11 cellular contexts compared by ENCODE assay signal in the genomic region with DNA sequence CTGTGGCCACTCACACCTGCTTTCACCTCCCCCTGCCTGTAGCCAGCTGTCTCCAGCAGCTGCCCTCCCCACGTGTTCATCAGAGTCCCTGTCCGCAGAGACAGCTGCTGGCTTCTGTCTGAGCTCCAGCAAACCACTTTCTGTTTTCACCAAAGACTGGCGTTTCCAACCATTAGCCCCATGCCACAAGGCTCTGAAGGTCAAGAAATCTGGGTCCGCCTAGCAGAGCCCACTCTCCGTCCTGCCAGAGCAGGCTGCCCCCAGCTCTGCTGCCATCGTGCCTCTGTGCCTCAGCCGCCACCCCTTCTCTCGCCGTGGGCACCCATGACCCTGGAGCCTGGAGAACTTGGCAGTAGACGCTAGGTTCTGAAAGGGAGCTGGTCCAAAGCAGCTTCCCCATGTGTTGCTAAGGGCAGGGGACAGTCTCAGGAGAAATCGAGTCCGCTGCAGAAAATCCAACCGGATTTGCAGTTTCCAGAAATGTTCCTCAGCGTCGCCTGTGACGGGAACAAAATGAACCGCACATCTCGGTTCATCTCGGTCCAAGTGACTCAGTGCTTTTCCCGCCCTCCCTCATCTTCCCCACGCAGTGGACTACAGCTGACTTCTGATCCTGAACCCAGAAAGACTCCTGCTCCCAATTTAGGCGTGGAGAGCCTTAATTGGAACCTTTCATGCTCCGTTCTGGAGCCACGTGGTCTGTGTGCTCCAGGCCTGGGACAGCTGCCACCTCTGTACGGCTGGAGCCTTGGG. TPM values are rescaled to one million over a fixed set of nuclear protein-coding genes. Genes with fewer than 3 reads are reported as not detected.
DNase-seq lines count a peak whose midpoint lies in the region; ATAC-seq, FAIRE-seq and TF ChIP-seq lines count a peak whose summit lies in the region.
"Had no signal": no experiment of that assay in that cellular context is flagged by ENCODE, and none has a peak within 500 bp of the region (broad histone marks: within the 10 kb centered on the region; RNA-seq: fewer than 3 reads in every experiment).

No MANE protein-coding gene starts in this region.

- no TSS peak for BruUV-seq in GM12878 (replicated peaks; lab: Mats Ljungman, UMichigan)

- intact Hi-C loops in GM12878 (cut with micrococcal nuclease; ENCODE audit: unreplicated experiment), result no loop called here

- no peak for TF ChIP-seq EP300 in GM12878 (IDR thresholded peaks at IDR 0.05; ENCODE audit: borderline replicate concordance in 1 of 2, control insufficient read depth in 1 of 2, low read depth in 2 of 2, low read length in 2 of 2)

- no peaks in the 10 kb centered on the region for H3K4me1 ChIP-seq in GM12878 (ENCODE audit: control insufficient read depth, insufficient read depth, low read length)

- peaks cover 2 to 4% of the 10 kb centered on the region in 2 experiments; a peak in 3 of 4 replicates for H3K36me3 ChIP-seq in GM12878 (ENCODE audit: control insufficient read depth in 2 of 2, insufficient read depth in 2 of 2, low read length in 1 of 2)

- CTCF ChIA-PET in GM12878 (lab: Yijun Ruan, JAX), result interaction anchor here (0.6 kb wide), 1 partner anchor 50 kb away, joined by 3 read pairs; no protein-coding TSS in a partner anchor

- H2AFZ ChIP-seq in GM12878 (ENCODE audit: control insufficient read depth, low read depth, low read length), result no peak overlapping the region

- H3K4me2 ChIP-seq in GM12878 (ENCODE audit: control insufficient read depth, insufficient read depth), result no peak overlapping the region

- H3K9ac ChIP-seq in GM12878 (ENCODE audit: control insufficient read depth, insufficient read depth, low read length), result no peak overlapping the region

- TF ChIP-seq CTCF in GM12878 (IDR thresholded peaks at IDR 0.05 in 2 of 3, conservative IDR thresholded peaks at IDR 0.05 in 1 of 3; ENCODE audit: control insufficient read depth in 2 of 3, extremely low read depth in 1 of 3, insufficient read depth in 1 of 3, low read depth in 3 of 3, low read length in 3 of 3), result no peak

- SMC1A ChIA-PET in GM12878 (lab: Charles Lee; ENCODE audit: uncharacterized antibody, unreplicated experiment), result no interaction called here

- no peak for FAIRE-seq in GM12878 (lab: Jason Lieb, UNC)

- H3K9me3 ChIP-seq in GM12878 (replicated peaks; ENCODE audit: control insufficient read depth, insufficient read depth, low read length), result no peaks in the 10 kb centered on the region

- H3K4me3 ChIP-seq in GM12878, result no peak overlapping the region

- no peaks in the 10 kb centered on the region for H3K27me3 ChIP-seq in GM12878 (replicated peaks in 1 of 2; ENCODE audit: control insufficient read depth in 2 of 2, insufficient read depth in 2 of 2, low read length in 1 of 2)

- no peak for ATAC-seq in GM12878
- ATAC-seq in left lobe of liver, result peak; percentile 35
- no peak for ATAC-seq in HG03097 (IDR thresholded peaks at IDR 0.05; ENCODE audit: low FRiP score, unreplicated experiment)
- ATAC-seq: stimulated activated memory B cell treated with anti-CD40 and anti-IgM and Interleukin-4, amounts not matched to agents 10 μg/mL and 1 μg/mL and 100 μg/mL, for 72 hours had no signal

- no peaks in the 10 kb centered on the region for H3K79me2 ChIP-seq in GM12878 (ENCODE audit: control insufficient read depth, insufficient read depth, low read length)

- RAD21 ChIA-PET in GM12878 (lab: Charles Lee; ENCODE audit: unreplicated experiment), result no interaction called here

- in situ Hi-C loops in GM12878 (cut with MboI), result no loop called here

- H3K27ac ChIP-seq in GM12878 (ENCODE audit: control insufficient read depth, insufficient read depth) (no peak overlapping the region), temporal lobe (ENCODE audit: low read depth, low read length) (peak overlapping the region; percentile 28)

- H4K20me1 ChIP-seq in GM12878 (ENCODE audit: control insufficient read depth, insufficient read depth), result no peaks in the 10 kb centered on the region

- POLR2A ChIA-PET in GM12878 (lab: Charles Lee), result no interaction called here

- WGBS in GM12878 (ENCODE audit: insufficient coverage, insufficient replicate concordance, low lambda C conversion rate, missing lambda C conversion rate), result 89% methylated on average over 25 of the region's 25 CpGs

- no peak for TF ChIP-seq POLR2A in GM12878 (IDR thresholded peaks at IDR 0.05; ENCODE audit: low read depth, low read length)

- TF ChIP-seq RAD21 in GM12878 (IDR thresholded peaks at IDR 0.05; ENCODE audit: insufficient read depth, low read depth, low read length), result no peak

- DNase-seq in NCI-H1417 treated with DMSO at 0.1 percent for 48 hours (lab: John Stamatoyannopoulos, UW) (peak; percentile 56), GM12878 (ENCODE audit: low read depth, low spot score) (no peak), left lobe of liver (ENCODE audit: low spot score) (peak; percentile 63), middle frontal gyrus (ENCODE audit: extremely low spot score, low spot score) (no peak), ecto neural progenitor cell (ENCODE audit: low spot score) (no peak)
- no peak for DNase-seq in activated CD4-positive, alpha-beta T cell treated with anti-CD3 and anti-CD28 coated beads for 4 hours
- DNase-seq: naive B cell, T-helper 9 cell had no signal

TF ChIP-seq in GM12878, 131 proteins besides CTCF, POLR2A, EP300 and RAD21:
- TF ChIP-seq SP1 (IDR thresholded peaks at IDR 0.05; ENCODE audit: low read depth, low read length) (no peak), TCF12 (IDR thresholded peaks at IDR 0.05; ENCODE audit: low read depth, low read length) (0 out of 2 replicates have a peak, but pooled peaks have one; percentile 26)
TF ChIP-seq in GM12878: peak in this region for 1.

RNA-seq across cellular contexts. Expression of a gene that starts 28.0 kb away (rescaled TPM):
- total RNA-seq in GM12878 (2013; cell fraction: nucleolus; rRNA removed), result 42.9 and 48.9 TPM in 2 replicates
- total RNA-seq in GM12878 (2014; rRNA removed) (11.7 and 12.7 TPM in 2 replicates), GM12878 (2014; rRNA removed; fragmentation: Illumina TruSeq; extraction: Trizol) (9.1 and 10.8 TPM in 2 replicates), GM12878 (2021) (18.1 and 21.2 TPM in 2 replicates), left lobe of liver (79.6 TPM), temporal lobe (20.7 TPM)
- 24.8 TPM for polyA plus RNA-seq in GM12878 (2011; ENCODE audit: low read depth)
- polyA plus RNA-seq in GM12878 (2011; rRNA removed) (65.5 and 86.6 TPM in 2 replicates), GM12878 (2014; fragmentation: Illumina TruSeq; extraction: Trizol) (17.1 and 18.7 TPM in 2 replicates), GM12878 (2014; fragmentation: Nextera tagmentation; extraction: Ambion mirVana) (1 to 10 TPM in 1 of 2 experiments, under 1 TPM in 1; 0.43 to 3.7 TPM), GM12878 (2014; rRNA removed) (26.2 and 27.6 TPM in 2 replicates), GM12878 (2016; fragmentation: Nextera tagmentation; extraction: Ambion mirVana) (10 to 100 TPM; 20.0 to 25.0 TPM)
- 61.9 and 84.4 TPM in 2 replicates for polyA plus RNA-seq in GM12878 (2011; cell fraction: cytosol; rRNA removed)
- 108 and 137 TPM in 2 replicates for polyA plus RNA-seq in GM12878 (2011; cell fraction: nucleus; rRNA removed)
- polyA plus RNA-seq in GM12878 (2012), result 28.3 and 44.7 TPM in 2 replicates
- 139 and 147 TPM in 2 replicates for polyA minus RNA-seq in GM12878 (2011; rRNA and poly(A)+ RNA removed)
- 19.4 and 23.9 TPM in 2 replicates for polyA minus RNA-seq in GM12878 (2011; cell fraction: cytosol; rRNA and poly(A)+ RNA removed)
- 21.0 and 23.5 TPM in 2 replicates for polyA minus RNA-seq in GM12878 (2011; cell fraction: nucleus; rRNA and poly(A)+ RNA removed)

RNA-seq across cellular contexts. Expression of a gene that starts 51.4 kb away (rescaled TPM):
- total RNA-seq in GM12878 (2013; cell fraction: nucleolus; rRNA removed), result 89.1 and 114 TPM in 2 replicates
- total RNA-seq in GM12878 (2014; rRNA removed) (67.6 and 75.5 TPM in 2 replicates), GM12878 (2014; rRNA removed; fragmentation: Illumina TruSeq; extraction: Trizol) (15.3 and 16.2 TPM in 2 replicates), GM12878 (2021) (72.2 and 75.8 TPM in 2 replicates), left lobe of liver (741 TPM), temporal lobe (47.5 TPM)
- 10.8 TPM for polyA plus RNA-seq in GM12878 (2011; ENCODE audit: low read depth)
- polyA plus RNA-seq in GM12878 (2011; rRNA removed) (7.9 and 16.0 TPM in 2 replicates), GM12878 (2014; fragmentation: Illumina TruSeq; extraction: Trizol) (27.0 and 33.7 TPM in 2 replicates), GM12878 (2014; fragmentation: Nextera tagmentation; extraction: Ambion mirVana) (1 to 10 TPM; 2.2 to 8.2 TPM), GM12878 (2014; rRNA removed) (38.1 and 45.2 TPM in 2 replicates), GM12878 (2016; fragmentation: Nextera tagmentation; extraction: Ambion mirVana) (10 to 100 TPM; 55.7 to 59.0 TPM)
- polyA plus RNA-seq in GM12878 (2011; cell fraction: cytosol; rRNA removed), result 28.1 and 40.8 TPM in 2 replicates
- 119 and 145 TPM in 2 replicates for polyA plus RNA-seq in GM12878 (2011; cell fraction: nucleus; rRNA removed)
- polyA plus RNA-seq in GM12878 (2012), result 32.6 and 32.8 TPM in 2 replicates
- 18.7 and 36.8 TPM in 2 replicates for polyA minus RNA-seq in GM12878 (2011; rRNA and poly(A)+ RNA removed)
- 29.0 and 34.8 TPM in 2 replicates for polyA minus RNA-seq in GM12878 (2011; cell fraction: cytosol; rRNA and poly(A)+ RNA removed)
- 25.1 and 46.7 TPM in 2 replicates for polyA minus RNA-seq in GM12878 (2011; cell fraction: nucleus; rRNA and poly(A)+ RNA removed)

Comparison
In these comparisons a context has a peak if more than half of its experiments do, and no peak if none do; other contexts are left out.
1. DNase-seq: peak in NCI-H1417 treated with DMSO at 0.1 percent for 48 hours (single experiment) and left lobe of liver (single experiment); none in GM12878 (single experiment), middle frontal gyrus (single experiment), activated CD4-positive, alpha-beta T cell treated with anti-CD3 and anti-CD28 coated beads for 4 hours (0 of 2) and ecto neural progenitor cell (single experiment).